In the genomic region with DNA sequence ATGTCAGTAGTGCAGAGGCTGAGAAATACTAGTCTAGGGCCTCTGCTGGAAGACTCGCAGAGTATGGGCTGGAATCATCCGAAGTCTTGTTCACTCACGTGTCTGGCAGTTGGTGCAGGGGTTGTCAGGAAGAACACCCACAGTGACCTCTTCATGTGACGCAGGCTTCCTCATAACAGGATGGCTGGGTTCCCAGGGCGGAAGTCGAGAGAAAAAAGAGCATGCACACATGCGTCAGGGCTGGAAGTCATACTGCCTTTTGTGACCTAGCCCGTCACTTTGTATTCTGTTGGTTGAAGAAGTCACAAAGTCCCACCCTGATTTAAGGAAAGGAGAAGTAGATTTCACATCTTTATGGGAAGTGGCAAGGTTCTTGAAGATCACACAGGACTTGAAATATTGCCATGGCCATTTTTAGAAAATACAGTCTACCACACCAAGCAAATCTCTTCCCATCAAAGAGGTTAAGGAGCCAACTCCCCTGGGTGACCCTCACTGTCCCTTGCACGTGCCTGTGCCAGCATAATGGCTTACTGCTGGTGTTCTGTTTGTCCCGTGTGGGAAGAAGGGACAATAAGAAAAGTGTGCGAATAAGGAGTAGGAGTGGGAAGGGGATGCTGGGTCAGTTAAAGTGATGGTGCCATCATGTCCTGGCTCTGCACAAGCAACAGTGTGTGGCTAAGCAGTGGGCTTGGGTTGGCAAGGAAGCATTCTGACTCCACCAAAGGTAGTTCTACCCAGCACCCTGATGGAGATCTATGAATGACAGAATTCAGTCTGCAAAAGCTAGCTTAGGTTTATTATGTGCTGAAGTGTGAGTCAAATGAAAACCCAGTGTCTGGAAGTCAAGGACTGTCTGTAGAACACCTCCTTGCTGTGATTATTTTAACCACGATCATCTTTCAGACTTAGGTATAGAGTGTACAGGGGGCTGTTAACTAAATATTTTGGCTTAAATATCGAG, we compare ENCODE assay signal across 8 cellular contexts. TPM values are rescaled to one million over a fixed set of nuclear protein-coding genes. Genes with fewer than 3 reads are reported as not detected.
DNase-seq lines count a peak whose midpoint lies in the region; ATAC-seq, FAIRE-seq and TF ChIP-seq lines count a peak whose summit lies in the region.

No MANE protein-coding gene starts in this region.

- TF ChIP-seq POLR2A in GM12892 (IDR thresholded peaks at IDR 0.05; ENCODE audit: low read depth, low read length): no peak
- TF ChIP-seq POLR2A in gastrocnemius medialis (IDR thresholded peaks at IDR 0.05): no peak

- FAIRE-seq in GM12892 (lab: Jason Lieb, UNC) (peak; percentile 70), D721Med (lab: Jason Lieb, UNC) (no peak)

- no peak overlapping the region for H3K4me3 Mint-ChIP-seq in T-helper 17 cell

- peaks cover 0 to 31% of the 10 kb centered on the region in 2 donors for H3K36me3 ChIP-seq in gastrocnemius medialis

- no peaks in the 10 kb centered on the region for H3K9me3 ChIP-seq in T-helper 17 cell (ENCODE audit: control insufficient read depth, low read length, poor library complexity, severe bottlenecking)
- H3K9me3 ChIP-seq in gastrocnemius medialis: no peaks in the 10 kb centered on the region

- H3K27me3 Mint-ChIP-seq in T-helper 17 cell: no peaks in the 10 kb centered on the region

- peak overlapping the region; percentile 48 to 55 (median 51) for H3K27ac ChIP-seq in gastrocnemius medialis

- no peaks in the 10 kb centered on the region for H3K4me1 ChIP-seq in gastrocnemius medialis

- H3K4me1 Mint-ChIP-seq in T-helper 17 cell: peaks cover 4% of the 10 kb centered on the region

- no peak overlapping the region for H3K4me3 ChIP-seq in gastrocnemius medialis

- peak; percentile 88 for ATAC-seq in T-helper 17 cell
- peak; percentile 65 for ATAC-seq in Right ventricle myocardium inferior
- peak; percentile 47 to 71 for ATAC-seq in gastrocnemius medialis
- ATAC-seq in HG02870 (IDR thresholded peaks at IDR 0.05; ENCODE audit: unreplicated experiment): no peak
- no peak for ATAC-seq in GM21423 (IDR thresholded peaks at IDR 0.05; ENCODE audit: unreplicated experiment)

- no peak for TF ChIP-seq CTCF in gastrocnemius medialis (IDR thresholded peaks at IDR 0.05 in 4 of 5, conservative IDR thresholded peaks at IDR 0.05 in 1 of 5)
- no peak for TF ChIP-seq CTCF in D721Med (IDR thresholded peaks at IDR 0.05; ENCODE audit: insufficient read depth, missing control alignments)

- H3K36me3 Mint-ChIP-seq in T-helper 17 cell (ENCODE audit: low read depth): no peaks in the 10 kb centered on the region

- no peaks in the 10 kb centered on the region for H3K27me3 ChIP-seq in gastrocnemius medialis

- intact Hi-C loops in Right ventricle myocardium inferior (cut with DNase I): no loop called here
- intact Hi-C loops in gastrocnemius medialis (cut with DNase I; ENCODE audit: low total_unique reads): no loop called here

- peak overlapping the region; percentile 75 for H3K27ac Mint-ChIP-seq in T-helper 17 cell

- no peak for DNase-seq in GM12892 (ENCODE audit: insufficient read length)
- peak in 2 of 3 donors; percentile 6 to 8 for DNase-seq in T-helper 17 cell
- peak; percentile 86 for DNase-seq in Right ventricle myocardium inferior (ENCODE audit: missing footprints)
- peak; percentile 22 to 64 for DNase-seq in gastrocnemius medialis
- no peak for DNase-seq in D721Med (ENCODE audit: insufficient read length, low spot score)
- DNase-seq in NCI-H1417 treated with DMSO at 0.1 percent for 48 hours (lab: John Stamatoyannopoulos, UW): no peak

- in situ Hi-C loops in gastrocnemius medialis (cut with MboI; ENCODE audit: low sequenced_read_pairs in 4 of 4): no loop called here

RNA-seq across cellular contexts. Expression of gene HEATR3, which starts 28.1 kb away (rescaled TPM):
- 11.5 TPM for polyA plus RNA-seq in GM12892 (2012; ENCODE audit: missing spikeins)
- total RNA-seq in T-helper 17 cell (10 to 100 TPM; 10.9 to 12.0 TPM), Right ventricle myocardium inferior (10.1 TPM), gastrocnemius medialis (10 to 100 TPM; 13.1 to 25.8 (median 14.2) TPM)

RNA-seq across cellular contexts. Expression of gene TENT4B, which starts 59.2 kb away (rescaled TPM):
- 11.1 TPM for polyA plus RNA-seq in GM12892 (2012; ENCODE audit: missing spikeins)
- total RNA-seq in T-helper 17 cell (10 to 100 TPM; 21.5 to 23.0 TPM), Right ventricle myocardium inferior (7.8 TPM), gastrocnemius medialis (10 to 100 TPM in 1 of 4 donors, 1 to 10 TPM in 3; 5.7 to 12.2 (median 7.0) TPM)

Comparison
In these comparisons a context has a peak if more than half of its experiments do, and no peak if none do; other contexts are left out.
1. DNase-seq: peak in T-helper 17 cell (2 of 3), Right ventricle myocardium inferior (single experiment) and gastrocnemius medialis (2 of 2); none in GM12892 (single experiment), D721Med (single experiment) and NCI-H1417 treated with DMSO at 0.1 percent for 48 hours (single experiment).
2. ATAC-seq: peak in T-helper 17 cell (single experiment), Right ventricle myocardium inferior (single experiment) and gastrocnemius medialis (2 of 2); none in HG02870 (single experiment) and GM21423 (single experiment).